In the genomic region with DNA sequence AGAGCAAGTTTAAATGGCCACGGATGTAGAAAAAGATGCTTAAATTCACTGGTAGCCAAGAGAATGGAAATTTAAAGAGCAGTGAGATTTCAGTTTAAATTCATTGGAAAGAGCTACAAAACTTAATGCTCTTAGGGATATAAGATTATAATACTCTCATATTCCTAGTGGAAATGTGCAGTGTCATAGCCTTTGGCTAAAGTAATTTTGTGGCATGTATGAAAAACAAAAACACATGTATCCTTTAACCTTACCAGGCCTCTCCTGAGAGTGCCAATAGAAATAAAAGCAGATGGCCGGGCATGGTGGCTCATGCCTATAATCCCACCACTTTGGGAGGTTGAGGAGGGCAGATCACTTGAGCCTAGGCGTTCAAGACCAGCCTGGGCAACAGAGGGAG, we compare ENCODE assay signal across 17 cellular contexts.
A peak's percentile ranks its signal among the peaks of the same experiment; 100 is the strongest.
DNase-seq lines count a peak whose midpoint lies in the region; ATAC-seq lines count a peak whose summit lies in the region.
"Had no signal": no experiment of that assay in that cellular context is flagged by ENCODE, and none has a peak within 500 bp of the region (broad histone marks: within the 10 kb centered on the region; RNA-seq: fewer than 3 reads in every experiment).

No MANE protein-coding gene starts in this region.

- DNase-seq in NCI-H524 (lab: John Stamatoyannopoulos, UW) (peak; percentile 16 to 41), NCI-H524 treated with DMSO at 0.1 percent for 48 hours (lab: John Stamatoyannopoulos, UW) (no peak), dedifferentiated amniotic fluid mesenchymal stem cell (ENCODE audit: extremely low spot score) (peak; percentile 26), fibroblast of peridontal ligament (ENCODE audit: extremely low read depth) (peak; percentile 60), NCI-H1092 (lab: John Stamatoyannopoulos, UW) (no peak), EL (no peak)
- no peak for DNase-seq in activated T-cell treated with anti-CD3 and anti-CD28 coated beads, Interleukin-2, amount 50 U/mL, for 4 hours
- DNase-seq: CD4-positive, alpha-beta memory T cell; DMS153; DMS79; GOT3; H7; HFFc6 had no signal

- no peak for ATAC-seq in activated T-cell treated with anti-CD3 and anti-CD28 coated beads, Interleukin-2, amount 50 U/mL, for 4 hours
- ATAC-seq: A549, GM12878, HCT116 had no signal

- H3K36me3 Mint-ChIP-seq in activated T-cell treated with anti-CD3 and anti-CD28 coated beads, Interleukin-2, amount 50 U/mL, for 4 hours (ENCODE audit: insufficient read depth) = no peaks in the 10 kb centered on the region
- H3K36me3 Mint-ChIP-seq: CD14-positive monocyte; CD4-positive, alpha-beta memory T cell had no signal

- peaks cover 7% of the 10 kb centered on the region for H3K27me3 Mint-ChIP-seq in activated T-cell treated with anti-CD3 and anti-CD28 coated beads, Interleukin-2, amount 50 U/mL, for 4 hours (ENCODE audit: low read depth)

- H3K4me3 Mint-ChIP-seq in activated T-cell treated with anti-CD3 and anti-CD28 coated beads, Interleukin-2, amount 50 U/mL, for 4 hours = no peak overlapping the region
- H3K4me3 Mint-ChIP-seq: CD14-positive monocyte, HFFc6 had no signal

- no peaks in the 10 kb centered on the region for H3K4me1 Mint-ChIP-seq in activated T-cell treated with anti-CD3 and anti-CD28 coated beads, Interleukin-2, amount 50 U/mL, for 4 hours (ENCODE audit: low read depth)
- H3K4me1 Mint-ChIP-seq: CD14-positive monocyte; CD4-positive, alpha-beta memory T cell had no signal

- H3K9me3 Mint-ChIP-seq in activated T-cell treated with anti-CD3 and anti-CD28 coated beads, Interleukin-2, amount 50 U/mL, for 4 hours = no peaks in the 10 kb centered on the region
- H3K9me3 Mint-ChIP-seq: HFFc6 had no signal

Comparison
In these comparisons a context has a peak if more than half of its experiments do, and no peak if none do; other contexts are left out.
1. DNase-seq: peak in NCI-H524 (2 of 2), dedifferentiated amniotic fluid mesenchymal stem cell (single experiment) and fibroblast of peridontal ligament (single experiment); none in NCI-H524 treated with DMSO at 0.1 percent for 48 hours (single experiment), activated T-cell treated with anti-CD3 and anti-CD28 coated beads, Interleukin-2, amount 50 U/mL, for 4 hours (single experiment), NCI-H1092 (single experiment) and EL (single experiment).